Comparison of ENCODE assay signal across 21 cellular contexts in genomic region chr3:113265281-113265680, GRCh38. TPM values are rescaled to one million over a fixed set of nuclear protein-coding genes. Genes with fewer than 3 reads are reported as not detected.
DNase-seq lines count a peak whose midpoint lies in the region; ATAC-seq and TF ChIP-seq lines count a peak whose summit lies in the region.
"Had no signal": no experiment of that assay in that cellular context is flagged by ENCODE, and none has a peak within 500 bp of the region (broad histone marks: within the 10 kb centered on the region; RNA-seq: fewer than 3 reads in every experiment).

No MANE protein-coding gene starts in this region.

- H3K27ac ChIP-seq in SJCRH30, result peak overlapping the region; percentile 89
- H3K27ac ChIP-seq in gastroesophageal sphincter, result peak overlapping the region in 3 of 4 donors; percentile 64 to 77 (median 66)
- H3K27ac ChIP-seq: left lung, PC-9, tibial nerve had no signal

- H3K36me3 ChIP-seq in SJCRH30, result no peaks in the 10 kb centered on the region
- H3K36me3 ChIP-seq in gastroesophageal sphincter, result peaks cover 0 to 45% of the 10 kb centered on the region in 2 donors
- H3K36me3 ChIP-seq: left lung had no signal

- H3K27me3 ChIP-seq in SJCRH30 (no peaks in the 10 kb centered on the region), gastroesophageal sphincter (no peaks in the 10 kb centered on the region)
- H3K27me3 ChIP-seq: left lung, tibial nerve had no signal

- H3K9me3 ChIP-seq in SJCRH30 (replicated peaks), result no peaks in the 10 kb centered on the region
- no peaks in the 10 kb centered on the region for H3K9me3 ChIP-seq in gastroesophageal sphincter
- H3K9me3 ChIP-seq: left lung, tibial nerve had no signal

- TF ChIP-seq EP300 in gastroesophageal sphincter (IDR thresholded peaks at IDR 0.05), result no peak

- H3K36me3 Mint-ChIP-seq in nephron (ENCODE audit: low read depth), result peaks cover 87% of the 10 kb centered on the region
- no peaks in the 10 kb centered on the region for H3K36me3 Mint-ChIP-seq in T-helper 2 cell treated with Interferon-gamma antibody and Interleukin-4, amounts not matched to agents 5 μg/mL and 100 μg/mL, for 36 hours (ENCODE audit: low read depth)
- H3K36me3 Mint-ChIP-seq: CD14-positive monocyte had no signal

- DNase-seq in ELF-1 (ENCODE audit: low read depth, low spot score) (peak; percentile 36), SJCRH30 (no peak), NCI-H128 (lab: John Stamatoyannopoulos, UW; ENCODE audit: unreplicated experiment) (no peak), NCI-H146 treated with DMSO at 0.1 percent for 48 hours (lab: John Stamatoyannopoulos, UW; ENCODE audit: unreplicated experiment) (no peak)
- no peak for DNase-seq in T-helper 2 cell treated with Interferon-gamma antibody and Interleukin-4, amounts not matched to agents 5 μg/mL and 100 μg/mL, for 36 hours (ENCODE audit: low spot score)
- no peak for DNase-seq in stimulated activated CD4-positive, alpha-beta T cell treated with anti-CD3 and anti-CD28 coated beads, Interleukin-4, amount 100 ng/mL, for 1 hour
- DNase-seq: activated CD4-positive, alpha-beta T cell treated with anti-CD3 and anti-CD28 coated beads, Interleukin-2, amount 10 ng/mL, durations not matched to agents 7 days and 5 days; DMS153; left lung; NCI-H1417; PC-9; stimulated activated naive CD4-positive, alpha-beta T cell treated with Interleukin-2 at 50 U/mL for 16 hours; T-helper 1 cell had no signal

- no peaks in the 10 kb centered on the region for H3K9me3 Mint-ChIP-seq in nephron
- no peaks in the 10 kb centered on the region for H3K9me3 Mint-ChIP-seq in T-helper 2 cell treated with Interferon-gamma antibody and Interleukin-4, amounts not matched to agents 5 μg/mL and 100 μg/mL, for 36 hours
- H3K9me3 Mint-ChIP-seq: activated CD4-positive, alpha-beta T cell treated with anti-CD3 and anti-CD28 coated beads, Interleukin-2, amount 10 ng/mL, durations not matched to agents 7 days and 5 days; activated T-helper 2 cell treated with anti-CD3 and anti-CD28 coated beads, Interferon-gamma antibody, Interleukin-2, Interleukin-4, amounts not matched to agents 10 μg/mL and 5 μg/mL and 100 μg/mL, durations not matched to agents 14 hours and 24 hours and 36 hours; CD14-positive monocyte; dendritic cell treated with granulocyte-macrophage colony-stimulating factor and Interleukin-4, amounts not matched to agents 40 ng/mL and 50 ng/mL, for 4 days had no signal

- peak overlapping the region in 1 of 3 experiments; percentile 14 for H3K4me3 Mint-ChIP-seq in nephron
- H3K4me3 Mint-ChIP-seq in T-helper 2 cell treated with Interferon-gamma antibody and Interleukin-4, amounts not matched to agents 5 μg/mL and 100 μg/mL, for 36 hours, result no peak overlapping the region
- H3K4me3 Mint-ChIP-seq: activated CD4-positive, alpha-beta T cell treated with anti-CD3 and anti-CD28 coated beads, Interleukin-2, amount 10 ng/mL, durations not matched to agents 7 days and 5 days; CD14-positive monocyte; dendritic cell treated with granulocyte-macrophage colony-stimulating factor and Interleukin-4, amounts not matched to agents 40 ng/mL and 50 ng/mL, for 4 days had no signal

- H3K27me3 Mint-ChIP-seq in nephron (ENCODE audit: low read depth), result peaks cover 4% of the 10 kb centered on the region
- H3K27me3 Mint-ChIP-seq in T-helper 2 cell treated with Interferon-gamma antibody and Interleukin-4, amounts not matched to agents 5 μg/mL and 100 μg/mL, for 36 hours (ENCODE audit: low read depth), result no peaks in the 10 kb centered on the region

- peak overlapping the region; percentile 87 to 99 (median 94) for H3K27ac Mint-ChIP-seq in nephron
- no peak overlapping the region for H3K27ac Mint-ChIP-seq in T-helper 2 cell treated with Interferon-gamma antibody and Interleukin-4, amounts not matched to agents 5 μg/mL and 100 μg/mL, for 36 hours
- H3K27ac Mint-ChIP-seq: activated CD4-positive, alpha-beta T cell treated with anti-CD3 and anti-CD28 coated beads, Interleukin-2, amount 10 ng/mL, durations not matched to agents 7 days and 5 days; activated T-helper 2 cell treated with anti-CD3 and anti-CD28 coated beads, Interferon-gamma antibody, Interleukin-2, Interleukin-4, amounts not matched to agents 10 μg/mL and 5 μg/mL and 100 μg/mL, durations not matched to agents 14 hours and 24 hours and 36 hours; CD14-positive monocyte; dendritic cell treated with granulocyte-macrophage colony-stimulating factor and Interleukin-4, amounts not matched to agents 40 ng/mL and 50 ng/mL, for 4 days had no signal

- TF ChIP-seq POLR2A in gastroesophageal sphincter (IDR thresholded peaks at IDR 0.05), result no peak

- no peak for TF ChIP-seq CTCF in gastroesophageal sphincter (IDR thresholded peaks at IDR 0.05)
- TF ChIP-seq CTCF in nephron (IDR thresholded peaks at IDR 0.05; ENCODE audit: unreplicated experiment in 3 of 3), result no peak

- H3K4me1 ChIP-seq in SJCRH30 (peaks cover 60% of the 10 kb centered on the region), gastroesophageal sphincter (peaks cover 0 to 96% (median 31%) of the 10 kb centered on the region in 3 donors)
- H3K4me1 ChIP-seq: left lung had no signal

- 40 to 41% methylated on average over 1 to 5 of the region's 5 CpGs for WGBS in gastroesophageal sphincter (ENCODE audit: low coverage in 1 of 2), 2 donors

- peaks cover 96% of the 10 kb centered on the region for H3K4me1 Mint-ChIP-seq in nephron
- no peaks in the 10 kb centered on the region for H3K4me1 Mint-ChIP-seq in T-helper 2 cell treated with Interferon-gamma antibody and Interleukin-4, amounts not matched to agents 5 μg/mL and 100 μg/mL, for 36 hours (ENCODE audit: low read depth)
- H3K4me1 Mint-ChIP-seq: activated CD4-positive, alpha-beta T cell treated with anti-CD3 and anti-CD28 coated beads, Interleukin-2, amount 10 ng/mL, durations not matched to agents 7 days and 5 days; CD14-positive monocyte had no signal

- no peak overlapping the region for H3K4me3 ChIP-seq in SJCRH30
- H3K4me3 ChIP-seq in gastroesophageal sphincter, result no peak overlapping the region
- H3K4me3 ChIP-seq: left lung, PC-9, skin epidermis, tibial nerve had no signal

- no peak for ATAC-seq in gastroesophageal sphincter
- ATAC-seq: left lung had no signal

RNA-seq across cellular contexts. Expression of gene BOC, which starts 53.9 kb away (rescaled TPM):
- total RNA-seq in SJCRH30 (2014; rRNA removed; shearing (Covaris generic)), result 13.4 and 15.3 TPM in 2 replicates
- total RNA-seq in gastroesophageal sphincter, result 100 to 1,000 TPM in 1 of 4 donors, 10 to 100 TPM in 3; 41.5 to 130 (median 73.9) TPM
- total RNA-seq: activated CD4-positive, alpha-beta T cell treated with anti-CD3 and anti-CD28 coated beads, Interleukin-2, amount 10 ng/mL, durations not matched to agents 7 days and 5 days; endothelial cell of umbilical vein had no signal
